In the genomic region with DNA sequence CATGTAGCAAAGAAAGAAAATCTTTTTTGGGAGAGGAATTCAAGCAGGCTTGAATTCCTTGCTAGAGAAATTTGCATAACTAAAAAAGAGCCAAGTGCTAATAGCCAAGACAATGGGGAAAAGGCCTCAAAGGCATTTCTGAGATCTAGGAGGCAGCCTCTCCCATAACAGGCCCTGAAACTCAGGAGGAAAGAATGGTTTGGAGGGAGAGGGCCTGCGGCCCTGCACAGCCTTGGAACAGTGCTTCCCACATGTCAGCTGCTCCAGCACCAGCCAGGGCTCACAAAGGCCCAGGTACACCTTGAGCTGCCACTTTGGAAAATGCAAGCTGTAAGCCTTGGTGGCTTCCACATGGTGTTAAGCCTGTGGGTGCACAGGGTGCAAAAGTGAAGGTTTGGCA, we compare ENCODE assay signal across 1 cellular context.
TF ChIP-seq lines count a peak whose summit lies in the region.

No MANE protein-coding gene starts in this region.

TF ChIP-seq in WTC11, 78 proteins besides CTCF, POLR2A, EP300 and RAD21 (continued from another document):
- TF ChIP-seq FOXP1 (CRISPR knock-in tag; IDR thresholded peaks at IDR 0.05; ENCODE audit: borderline replicate concordance) (no peak), SMAD4 (CRISPR knock-in tag; IDR thresholded peaks at IDR 0.05) (no peak), KAT7 (CRISPR knock-in tag; IDR thresholded peaks at IDR 0.05; ENCODE audit: borderline replicate concordance) (no peak), TCF7 (CRISPR knock-in tag; IDR thresholded peaks at IDR 0.05; ENCODE audit: low read depth) (no peak), ZNF219 (CRISPR knock-in tag; IDR thresholded peaks at IDR 0.05; ENCODE audit: borderline replicate concordance) (no peak), ZNF396 (CRISPR knock-in tag; IDR thresholded peaks at IDR 0.05; ENCODE audit: borderline replicate concordance) (no peak)
- TF ChIP-seq, protein P1, sequence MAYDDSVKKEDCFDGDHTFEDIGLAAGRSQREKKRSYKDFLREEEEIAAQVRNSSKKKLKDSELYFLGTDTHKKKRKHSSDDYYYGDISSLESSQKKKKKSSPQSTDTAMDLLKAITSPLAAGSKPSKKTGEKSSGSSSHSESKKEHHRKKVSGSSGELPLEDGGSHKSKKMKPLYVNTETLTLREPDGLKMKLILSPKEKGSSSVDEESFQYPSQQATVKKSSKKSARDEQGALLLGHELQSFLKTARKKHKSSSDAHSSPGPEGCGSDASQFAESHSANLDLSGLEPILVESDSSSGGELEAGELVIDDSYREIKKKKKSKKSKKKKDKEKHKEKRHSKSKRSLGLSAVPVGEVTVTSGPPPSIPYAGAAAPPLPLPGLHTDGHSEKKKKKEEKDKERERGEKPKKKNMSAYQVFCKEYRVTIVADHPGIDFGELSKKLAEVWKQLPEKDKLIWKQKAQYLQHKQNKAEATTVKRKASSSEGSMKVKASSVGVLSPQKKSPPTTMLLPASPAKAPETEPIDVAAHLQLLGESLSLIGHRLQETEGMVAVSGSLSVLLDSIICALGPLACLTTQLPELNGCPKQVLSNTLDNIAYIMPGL (CRISPR knock-in tag; IDR thresholded peaks at IDR 0.05) = no peak
- TF ChIP-seq, protein P2, sequence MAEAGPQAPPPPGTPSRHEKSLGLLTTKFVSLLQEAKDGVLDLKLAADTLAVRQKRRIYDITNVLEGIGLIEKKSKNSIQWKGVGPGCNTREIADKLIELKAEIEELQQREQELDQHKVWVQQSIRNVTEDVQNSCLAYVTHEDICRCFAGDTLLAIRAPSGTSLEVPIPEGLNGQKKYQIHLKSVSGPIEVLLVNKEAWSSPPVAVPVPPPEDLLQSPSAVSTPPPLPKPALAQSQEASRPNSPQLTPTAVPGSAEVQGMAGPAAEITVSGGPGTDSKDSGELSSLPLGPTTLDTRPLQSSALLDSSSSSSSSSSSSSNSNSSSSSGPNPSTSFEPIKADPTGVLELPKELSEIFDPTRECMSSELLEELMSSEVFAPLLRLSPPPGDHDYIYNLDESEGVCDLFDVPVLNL (CRISPR knock-in tag; IDR thresholded peaks at IDR 0.05; ENCODE audit: borderline replicate concordance, low read depth) = no peak
- TF ChIP-seq, protein P3, sequence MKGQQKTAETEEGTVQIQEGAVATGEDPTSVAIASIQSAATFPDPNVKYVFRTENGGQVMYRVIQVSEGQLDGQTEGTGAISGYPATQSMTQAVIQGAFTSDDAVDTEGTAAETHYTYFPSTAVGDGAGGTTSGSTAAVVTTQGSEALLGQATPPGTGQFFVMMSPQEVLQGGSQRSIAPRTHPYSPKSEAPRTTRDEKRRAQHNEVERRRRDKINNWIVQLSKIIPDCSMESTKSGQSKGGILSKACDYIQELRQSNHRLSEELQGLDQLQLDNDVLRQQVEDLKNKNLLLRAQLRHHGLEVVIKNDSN (CRISPR knock-in tag; IDR thresholded peaks at IDR 0.05) = no peak
